Comparison of ENCODE assay signal across 8 cellular contexts in the genomic region with DNA sequence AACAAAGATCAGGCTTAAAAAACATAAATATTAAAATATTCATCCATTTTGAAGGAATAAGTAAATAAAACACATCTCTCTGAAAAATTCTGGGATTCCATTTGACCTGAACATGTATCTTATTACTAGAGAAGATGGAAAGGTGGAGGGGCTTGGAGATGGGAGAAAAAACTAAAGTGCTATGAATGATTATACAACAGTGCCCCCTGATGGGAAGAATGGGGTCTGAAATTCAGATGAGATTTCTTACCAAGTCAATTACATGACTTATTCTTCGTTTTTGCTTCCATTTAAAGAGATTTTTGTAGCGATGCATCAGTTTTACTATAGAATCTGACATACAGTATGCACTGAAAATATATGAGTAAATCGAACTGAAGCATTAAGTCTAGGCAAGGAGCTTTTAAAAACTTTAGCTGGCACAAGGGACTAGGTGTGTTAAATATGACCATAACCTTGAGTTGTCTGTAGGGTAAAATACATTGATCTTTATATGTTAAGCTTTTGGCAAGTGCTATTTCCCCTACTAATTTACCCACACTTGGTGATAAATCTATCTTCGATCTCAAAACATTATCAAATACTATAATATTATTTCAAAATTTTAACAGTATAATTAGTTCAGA.
DNase-seq lines count a peak whose midpoint lies in the region; ATAC-seq, FAIRE-seq and TF ChIP-seq lines count a peak whose summit lies in the region.

No MANE protein-coding gene starts in this region.

- no peak for TF ChIP-seq POLR2A in sigmoid colon (IDR thresholded peaks at IDR 0.05)

- H3K9me2 ChIP-seq in neural cell (ENCODE audit: insufficient read depth, low read length): no peaks in the 10 kb centered on the region

- peaks cover under 1 to 39% (median 12%) of the 10 kb centered on the region in 5 donors for H3K9me3 Mint-ChIP-seq in CD8-positive, alpha-beta memory T cell

- no peak overlapping the region for H3K4me2 ChIP-seq in neural cell (ENCODE audit: low read length)

- no peaks in the 10 kb centered on the region for H4K20me1 ChIP-seq in neural cell (ENCODE audit: insufficient read depth)

- DNase-seq in AG04450 (ENCODE audit: low read depth, low spot score) (peak; percentile 3), H4 (ENCODE audit: low spot score) (peak; percentile 22), NCI-H526 (lab: John Stamatoyannopoulos, UW) (peak; percentile 45 to 74), bronchial epithelial cell (ENCODE audit: low read depth) (peak; percentile 42), sigmoid colon (no peak)
- DNase-seq in CD8-positive, alpha-beta memory T cell: no peak

- H3F3A ChIP-seq in neural cell (ENCODE audit: insufficient read depth, low read length, poor library complexity, severe bottlenecking): no peaks in the 10 kb centered on the region

- no peak for TF ChIP-seq EP300 in neural cell (conservative IDR thresholded peaks at IDR 0.05; ENCODE audit: poor library complexity, severe bottlenecking)
- no peak for TF ChIP-seq EP300 in sigmoid colon (IDR thresholded peaks at IDR 0.05)

- intact Hi-C loops in sigmoid colon (cut with DNase I): no loop called here

- TF ChIP-seq CTCF in AG04450 (IDR thresholded peaks at IDR 0.05; ENCODE audit: low read depth, low read length): peak; percentile 71
- TF ChIP-seq CTCF in bronchial epithelial cell (IDR thresholded peaks at IDR 0.05; ENCODE audit: insufficient read depth, low read length, severe bottlenecking): peak; percentile 40
- TF ChIP-seq CTCF in neural cell (IDR thresholded peaks at IDR 0.05; ENCODE audit: poor library complexity, severe bottlenecking): peak; percentile 79
- peak in 1 of 4 experiments; percentile 30 for TF ChIP-seq CTCF in sigmoid colon (IDR thresholded peaks at IDR 0.05)

- peaks cover 0 to 1% (median 0%) of the 10 kb centered on the region in 3 donors for H3K36me3 Mint-ChIP-seq in CD8-positive, alpha-beta memory T cell

- H3K4me1 Mint-ChIP-seq in CD8-positive, alpha-beta memory T cell: no peaks in the 10 kb centered on the region

- no peak overlapping the region for H3K27ac Mint-ChIP-seq in CD8-positive, alpha-beta memory T cell

- H3K27me3 ChIP-seq in AG04450 (ENCODE audit: control insufficient read depth, insufficient read depth, low read length) (no peaks in the 10 kb centered on the region), bronchial epithelial cell (ENCODE audit: control insufficient read depth, insufficient read depth, low read length) (no peaks in the 10 kb centered on the region), neural cell (ENCODE audit: insufficient read depth, low read depth, low read length) (no peaks in the 10 kb centered on the region), sigmoid colon (no peaks in the 10 kb centered on the region)
- no peaks in the 10 kb centered on the region for H3K27me3 ChIP-seq in CD8-positive, alpha-beta memory T cell (ENCODE audit: insufficient read depth, low read length, poor library complexity, severe bottlenecking)

- H3K4me1 ChIP-seq in sigmoid colon: no peaks in the 10 kb centered on the region
- no peaks in the 10 kb centered on the region for H3K4me1 ChIP-seq in CD8-positive, alpha-beta memory T cell (ENCODE audit: insufficient read depth, low read length)

- no peaks in the 10 kb centered on the region for H3K9me3 ChIP-seq in AG04450 (ENCODE audit: control insufficient read depth, insufficient read depth, low read length)
- no peaks in the 10 kb centered on the region for H3K9me3 ChIP-seq in neural cell (ENCODE audit: low read length)
- no peaks in the 10 kb centered on the region for H3K9me3 ChIP-seq in sigmoid colon
- H3K9me3 ChIP-seq in CD8-positive, alpha-beta memory T cell (ENCODE audit: low read length): no peaks in the 10 kb centered on the region

- no peak overlapping the region for H3K9ac ChIP-seq in neural cell (ENCODE audit: low read length)

- WGBS in sigmoid colon, 2 donors: 31 to 36% methylated on average over 4 of the region's 4 CpGs

- peak; percentile 88 for TF ChIP-seq RAD21 in neural cell (conservative IDR thresholded peaks at IDR 0.05)

- H3K4me3 ChIP-seq in AG04450 (ENCODE audit: low read depth, low read length) (no peak overlapping the region), bronchial epithelial cell (ENCODE audit: low read depth, low read length) (no peak overlapping the region), neural cell (ENCODE audit: low read length) (no peak overlapping the region), sigmoid colon (no peak overlapping the region)
- H3K4me3 ChIP-seq in CD8-positive, alpha-beta memory T cell (ENCODE audit: low read length): no peak overlapping the region

- H2AFZ ChIP-seq in neural cell (ENCODE audit: low read depth, low read length): no peak overlapping the region

- H3K4me3 Mint-ChIP-seq in CD8-positive, alpha-beta memory T cell: no peak overlapping the region

- ATAC-seq in GM19467 (IDR thresholded peaks at IDR 0.05; ENCODE audit: unreplicated experiment): no peak

- no peak for FAIRE-seq in bronchial epithelial cell (lab: Jason Lieb, UNC)

- no peak overlapping the region for H3K27ac ChIP-seq in AG04450 (ENCODE audit: low read depth, low read length)
- H3K27ac ChIP-seq in neural cell (ENCODE audit: low read length): no peak overlapping the region
- no peak overlapping the region for H3K27ac ChIP-seq in sigmoid colon
- H3K27ac ChIP-seq in CD8-positive, alpha-beta memory T cell (ENCODE audit: low read depth, low read length): no peak overlapping the region

- H3K36me3 ChIP-seq in bronchial epithelial cell (ENCODE audit: control insufficient read depth, insufficient read depth, low read length) (no peaks in the 10 kb centered on the region), neural cell (ENCODE audit: insufficient read depth, low read length) (no peaks in the 10 kb centered on the region), sigmoid colon (no peaks in the 10 kb centered on the region)
- no peaks in the 10 kb centered on the region for H3K36me3 ChIP-seq in CD8-positive, alpha-beta memory T cell (ENCODE audit: insufficient read depth, low read length)

- POLR2A ChIA-PET in AG04450 (lab: Yijun Ruan, JAX): no interaction called here
- POLR2A ChIA-PET in CD8-positive, alpha-beta memory T cell (lab: Charles Lee): no interaction called here

- no peaks in the 10 kb centered on the region for H3K79me2 ChIP-seq in neural cell (replicated peaks; ENCODE audit: insufficient read depth, low read length)

- CTCF ChIA-PET in AG04450 (lab: Charles Lee): interaction anchor here (0.6 to 3.8 kb wide), 31 partner anchors 9 to 831 kb away, joined by 3 to 54 read pairs (median 4); a partner anchor contains a TSS
- CTCF ChIA-PET in CD8-positive, alpha-beta memory T cell (lab: Charles Lee): no interaction called here

- no peaks in the 10 kb centered on the region for H3K27me3 Mint-ChIP-seq in CD8-positive, alpha-beta memory T cell

TF ChIP-seq in neural cell, 6 proteins besides CTCF, POLR2A, EP300 and RAD21:
- no peak for TF ChIP-seq EZH2 (IDR thresholded peaks at IDR 0.05; ENCODE audit: borderline replicate concordance, insufficient read depth, low read length, poor library complexity, severe bottlenecking)
- TF ChIP-seq SMC3 (conservative IDR thresholded peaks at IDR 0.05; ENCODE audit: poor library complexity): peak; percentile 83

Comparison
In these comparisons a context has a peak if more than half of its experiments do, and no peak if none do; other contexts are left out.
1. DNase-seq: peak in AG04450 (single experiment), H4 (single experiment), NCI-H526 (2 of 2) and bronchial epithelial cell (single experiment); none in sigmoid colon (single experiment) and CD8-positive, alpha-beta memory T cell (0 of 5).